ENCODE assay signal across 23 cellular contexts in genomic region chr6:147087641-147088040, GRCh38.
"Had no signal": no experiment of that assay in that cellular context is flagged by ENCODE, and none has a peak within 500 bp of the region (broad histone marks: within the 10 kb centered on the region; RNA-seq: fewer than 3 reads in every experiment).

No MANE protein-coding gene starts in this region.

- H3K9me3 ChIP-seq: pancreas had no signal

- H3K27ac ChIP-seq: cardiac muscle cell, coronary artery, heart left ventricle, neural progenitor cell, pancreas, skin epidermis, stomach had no signal

- H2AFZ ChIP-seq: neural progenitor cell had no signal

- H3K4me1 ChIP-seq: heart left ventricle, neural progenitor cell, pancreas, stomach had no signal

- ATAC-seq: heart left ventricle; left lobe of liver; natural killer cell treated with Interleukin-12 subunit alpha and Interleukin-12 subunit beta and Interleukin-15 and Interleukin-18, amount 100 ng/mL, for 72 hours; pancreas; sciatic nerve had no signal

- H3K27ac Mint-ChIP-seq: natural killer cell treated with Interleukin-12 subunit alpha and Interleukin-12 subunit beta and Interleukin-15 and Interleukin-18, amount 100 ng/mL, for 72 hours; neural progenitor cell; progenitor cell of endocrine pancreas; stimulated activated naive B cell treated with anti-CD40 and anti-IgM and Interleukin-4, amounts not matched to agents 10 μg/mL and 1 μg/mL and 100 μg/mL, for 72 hours had no signal

- H3K4me3 Mint-ChIP-seq: natural killer cell treated with Interleukin-12 subunit alpha and Interleukin-12 subunit beta and Interleukin-15 and Interleukin-18, amount 100 ng/mL, for 72 hours; neural progenitor cell; stimulated activated naive B cell treated with anti-CD40 and anti-IgM and Interleukin-4, amounts not matched to agents 10 μg/mL and 1 μg/mL and 100 μg/mL, for 72 hours had no signal

- H3K4me1 Mint-ChIP-seq: neural progenitor cell; stimulated activated naive B cell treated with anti-CD40 and anti-IgM and Interleukin-4, amounts not matched to agents 10 μg/mL and 1 μg/mL and 100 μg/mL, for 72 hours had no signal

- H3K27me3 Mint-ChIP-seq: progenitor cell of endocrine pancreas had no signal

- H3K9ac ChIP-seq: neural progenitor cell had no signal

- H3K9me3 Mint-ChIP-seq: neural progenitor cell had no signal

- H3K4me3 ChIP-seq: cardiac muscle cell, coronary artery, dorsolateral prefrontal cortex, heart left ventricle, neural progenitor cell, pancreas, skin epidermis, stomach had no signal

- DNase-seq: dorsolateral prefrontal cortex; effector CD8-positive, alpha-beta T cell; foreskin melanocyte; heart left ventricle; hypothalamus; kidney glomerular epithelial cell; mammary epithelial cell; occipital lobe; pancreas; stimulated activated CD4-positive, alpha-beta T cell treated with anti-CD3 and anti-CD28 coated beads, Interleukin-2, amount 100 ng/mL, for 24 hours; stimulated activated CD4-positive, alpha-beta T cell treated with anti-CD3 and anti-CD28 coated beads, Interleukin-4, amount 100 ng/mL, for 4 hours; stimulated activated naive B cell treated with anti-CD40 and anti-IgM and Interleukin-4, amounts not matched to agents 10 μg/mL and 1 μg/mL and 100 μg/mL, for 72 hours; stomach; substantia nigra; trophoblast cell had no signal

- H3K4me2 ChIP-seq: neural progenitor cell had no signal

- H3K27me3 ChIP-seq: cardiac muscle cell, dorsolateral prefrontal cortex, heart left ventricle, neural progenitor cell, pancreas, stomach had no signal

- H3K36me3 ChIP-seq: cardiac muscle cell, heart left ventricle, neural progenitor cell, pancreas, stomach had no signal
